1 cellular context compared by ENCODE assay signal in the genomic region with DNA sequence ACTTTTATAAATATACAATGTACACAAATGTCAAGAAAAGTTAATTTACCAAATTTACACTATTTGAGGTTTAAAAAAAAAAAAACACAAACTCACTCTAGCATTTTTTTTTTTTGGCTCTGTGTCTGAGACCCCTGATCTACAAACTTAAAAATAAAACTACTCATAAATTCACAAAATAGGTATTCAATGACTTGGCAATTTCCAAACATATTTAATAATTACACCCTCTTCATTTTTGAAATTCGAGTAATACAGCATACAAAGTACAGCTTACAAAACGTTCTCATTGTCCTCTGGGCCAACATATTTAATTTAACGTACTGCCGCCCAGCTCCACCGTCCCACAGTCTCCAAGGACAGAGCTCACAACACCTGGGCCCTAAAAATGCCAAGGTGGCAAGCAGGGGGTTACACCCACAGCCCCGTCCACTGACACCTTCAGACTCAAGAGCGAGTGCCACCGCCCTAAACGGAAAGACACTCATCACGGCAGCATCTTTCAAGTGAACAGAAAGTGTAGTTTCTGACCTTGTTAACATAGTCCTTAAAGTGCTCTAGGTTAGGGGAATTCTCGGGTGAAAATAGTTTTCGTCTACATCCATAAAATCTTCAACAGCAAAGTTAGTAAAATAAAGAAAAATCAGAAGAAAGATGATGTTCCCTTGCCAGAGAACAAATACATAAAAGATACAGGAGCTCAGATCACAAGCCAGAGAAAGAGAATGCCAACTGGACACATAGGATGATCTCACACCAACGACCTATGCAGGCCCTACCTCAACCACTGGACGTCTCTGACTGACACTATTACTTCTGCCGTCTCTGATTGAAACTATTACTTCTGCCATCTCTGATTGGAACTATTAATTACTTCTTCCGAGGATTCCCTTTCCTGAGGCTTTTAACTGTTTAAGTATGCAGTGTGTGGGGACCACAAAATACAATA.
TF ChIP-seq lines count a peak whose summit lies in the region.

No MANE protein-coding gene starts in this region.

TF ChIP-seq in WTC11, 78 proteins besides CTCF, POLR2A, EP300 and RAD21 (continued from another document):
- TF ChIP-seq, protein P1, sequence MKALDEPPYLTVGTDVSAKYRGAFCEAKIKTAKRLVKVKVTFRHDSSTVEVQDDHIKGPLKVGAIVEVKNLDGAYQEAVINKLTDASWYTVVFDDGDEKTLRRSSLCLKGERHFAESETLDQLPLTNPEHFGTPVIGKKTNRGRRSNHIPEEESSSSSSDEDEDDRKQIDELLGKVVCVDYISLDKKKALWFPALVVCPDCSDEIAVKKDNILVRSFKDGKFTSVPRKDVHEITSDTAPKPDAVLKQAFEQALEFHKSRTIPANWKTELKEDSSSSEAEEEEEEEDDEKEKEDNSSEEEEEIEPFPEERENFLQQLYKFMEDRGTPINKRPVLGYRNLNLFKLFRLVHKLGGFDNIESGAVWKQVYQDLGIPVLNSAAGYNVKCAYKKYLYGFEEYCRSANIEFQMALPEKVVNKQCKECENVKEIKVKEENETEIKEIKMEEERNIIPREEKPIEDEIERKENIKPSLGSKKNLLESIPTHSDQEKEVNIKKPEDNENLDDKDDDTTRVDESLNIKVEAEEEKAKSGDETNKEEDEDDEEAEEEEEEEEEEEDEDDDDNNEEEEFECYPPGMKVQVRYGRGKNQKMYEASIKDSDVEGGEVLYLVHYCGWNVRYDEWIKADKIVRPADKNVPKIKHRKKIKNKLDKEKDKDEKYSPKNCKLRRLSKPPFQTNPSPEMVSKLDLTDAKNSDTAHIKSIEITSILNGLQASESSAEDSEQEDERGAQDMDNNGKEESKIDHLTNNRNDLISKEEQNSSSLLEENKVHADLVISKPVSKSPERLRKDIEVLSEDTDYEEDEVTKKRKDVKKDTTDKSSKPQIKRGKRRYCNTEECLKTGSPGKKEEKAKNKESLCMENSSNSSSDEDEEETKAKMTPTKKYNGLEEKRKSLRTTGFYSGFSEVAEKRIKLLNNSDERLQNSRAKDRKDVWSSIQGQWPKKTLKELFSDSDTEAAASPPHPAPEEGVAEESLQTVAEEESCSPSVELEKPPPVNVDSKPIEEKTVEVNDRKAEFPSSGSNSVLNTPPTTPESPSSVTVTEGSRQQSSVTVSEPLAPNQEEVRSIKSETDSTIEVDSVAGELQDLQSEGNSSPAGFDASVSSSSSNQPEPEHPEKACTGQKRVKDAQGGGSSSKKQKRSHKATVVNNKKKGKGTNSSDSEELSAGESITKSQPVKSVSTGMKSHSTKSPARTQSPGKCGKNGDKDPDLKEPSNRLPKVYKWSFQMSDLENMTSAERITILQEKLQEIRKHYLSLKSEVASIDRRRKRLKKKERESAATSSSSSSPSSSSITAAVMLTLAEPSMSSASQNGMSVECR (CRISPR knock-in tag; IDR thresholded peaks at IDR 0.05; ENCODE audit: borderline replicate concordance) = no peak
- TF ChIP-seq SOX15 (CRISPR knock-in tag; IDR thresholded peaks at IDR 0.05) (no peak), CBFB (CRISPR knock-in tag; IDR thresholded peaks at IDR 0.05; ENCODE audit: low read depth) (no peak), ZBTB21 (CRISPR knock-in tag; IDR thresholded peaks at IDR 0.05; ENCODE audit: borderline replicate concordance) (no peak), ATF1 (CRISPR knock-in tag; IDR thresholded peaks at IDR 0.05) (no peak), MYBL2 (CRISPR knock-in tag; IDR thresholded peaks at IDR 0.05) (no peak)
- TF ChIP-seq, protein P2, sequence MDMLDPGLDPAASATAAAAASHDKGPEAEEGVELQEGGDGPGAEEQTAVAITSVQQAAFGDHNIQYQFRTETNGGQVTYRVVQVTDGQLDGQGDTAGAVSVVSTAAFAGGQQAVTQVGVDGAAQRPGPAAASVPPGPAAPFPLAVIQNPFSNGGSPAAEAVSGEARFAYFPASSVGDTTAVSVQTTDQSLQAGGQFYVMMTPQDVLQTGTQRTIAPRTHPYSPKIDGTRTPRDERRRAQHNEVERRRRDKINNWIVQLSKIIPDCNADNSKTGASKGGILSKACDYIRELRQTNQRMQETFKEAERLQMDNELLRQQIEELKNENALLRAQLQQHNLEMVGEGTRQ (CRISPR knock-in tag; IDR thresholded peaks at IDR 0.05) = no peak
- TF ChIP-seq, protein P3, sequence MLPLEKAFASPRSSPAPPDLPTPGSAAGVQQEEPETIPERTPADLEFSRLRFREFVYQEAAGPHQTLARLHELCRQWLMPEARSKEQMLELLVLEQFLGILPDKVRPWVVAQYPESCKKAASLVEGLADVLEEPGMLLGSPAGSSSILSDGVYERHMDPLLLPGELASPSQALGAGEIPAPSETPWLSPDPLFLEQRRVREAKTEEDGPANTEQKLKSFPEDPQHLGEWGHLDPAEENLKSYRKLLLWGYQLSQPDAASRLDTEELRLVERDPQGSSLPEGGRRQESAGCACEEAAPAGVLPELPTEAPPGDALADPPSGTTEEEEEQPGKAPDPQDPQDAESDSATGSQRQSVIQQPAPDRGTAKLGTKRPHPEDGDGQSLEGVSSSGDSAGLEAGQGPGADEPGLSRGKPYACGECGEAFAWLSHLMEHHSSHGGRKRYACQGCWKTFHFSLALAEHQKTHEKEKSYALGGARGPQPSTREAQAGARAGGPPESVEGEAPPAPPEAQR (CRISPR knock-in tag; IDR thresholded peaks at IDR 0.05) = no peak
- TF ChIP-seq, protein P4, sequence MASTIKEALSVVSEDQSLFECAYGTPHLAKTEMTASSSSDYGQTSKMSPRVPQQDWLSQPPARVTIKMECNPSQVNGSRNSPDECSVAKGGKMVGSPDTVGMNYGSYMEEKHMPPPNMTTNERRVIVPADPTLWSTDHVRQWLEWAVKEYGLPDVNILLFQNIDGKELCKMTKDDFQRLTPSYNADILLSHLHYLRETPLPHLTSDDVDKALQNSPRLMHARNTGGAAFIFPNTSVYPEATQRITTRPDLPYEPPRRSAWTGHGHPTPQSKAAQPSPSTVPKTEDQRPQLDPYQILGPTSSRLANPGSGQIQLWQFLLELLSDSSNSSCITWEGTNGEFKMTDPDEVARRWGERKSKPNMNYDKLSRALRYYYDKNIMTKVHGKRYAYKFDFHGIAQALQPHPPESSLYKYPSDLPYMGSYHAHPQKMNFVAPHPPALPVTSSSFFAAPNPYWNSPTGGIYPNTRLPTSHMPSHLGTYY (CRISPR knock-in tag; IDR thresholded peaks at IDR 0.05) = no peak
- TF ChIP-seq, protein P5, sequence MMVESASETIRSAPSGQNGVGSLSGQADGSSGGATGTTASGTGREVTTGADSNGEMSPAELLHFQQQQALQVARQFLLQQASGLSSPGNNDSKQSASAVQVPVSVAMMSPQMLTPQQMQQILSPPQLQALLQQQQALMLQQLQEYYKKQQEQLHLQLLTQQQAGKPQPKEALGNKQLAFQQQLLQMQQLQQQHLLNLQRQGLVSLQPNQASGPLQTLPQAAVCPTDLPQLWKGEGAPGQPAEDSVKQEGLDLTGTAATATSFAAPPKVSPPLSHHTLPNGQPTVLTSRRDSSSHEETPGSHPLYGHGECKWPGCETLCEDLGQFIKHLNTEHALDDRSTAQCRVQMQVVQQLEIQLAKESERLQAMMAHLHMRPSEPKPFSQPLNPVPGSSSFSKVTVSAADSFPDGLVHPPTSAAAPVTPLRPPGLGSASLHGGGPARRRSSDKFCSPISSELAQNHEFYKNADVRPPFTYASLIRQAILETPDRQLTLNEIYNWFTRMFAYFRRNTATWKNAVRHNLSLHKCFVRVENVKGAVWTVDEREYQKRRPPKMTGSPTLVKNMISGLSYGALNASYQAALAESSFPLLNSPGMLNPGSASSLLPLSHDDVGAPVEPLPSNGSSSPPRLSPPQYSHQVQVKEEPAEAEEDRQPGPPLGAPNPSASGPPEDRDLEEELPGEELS (CRISPR knock-in tag; IDR thresholded peaks at IDR 0.05) = no peak
- TF ChIP-seq, protein P6, sequence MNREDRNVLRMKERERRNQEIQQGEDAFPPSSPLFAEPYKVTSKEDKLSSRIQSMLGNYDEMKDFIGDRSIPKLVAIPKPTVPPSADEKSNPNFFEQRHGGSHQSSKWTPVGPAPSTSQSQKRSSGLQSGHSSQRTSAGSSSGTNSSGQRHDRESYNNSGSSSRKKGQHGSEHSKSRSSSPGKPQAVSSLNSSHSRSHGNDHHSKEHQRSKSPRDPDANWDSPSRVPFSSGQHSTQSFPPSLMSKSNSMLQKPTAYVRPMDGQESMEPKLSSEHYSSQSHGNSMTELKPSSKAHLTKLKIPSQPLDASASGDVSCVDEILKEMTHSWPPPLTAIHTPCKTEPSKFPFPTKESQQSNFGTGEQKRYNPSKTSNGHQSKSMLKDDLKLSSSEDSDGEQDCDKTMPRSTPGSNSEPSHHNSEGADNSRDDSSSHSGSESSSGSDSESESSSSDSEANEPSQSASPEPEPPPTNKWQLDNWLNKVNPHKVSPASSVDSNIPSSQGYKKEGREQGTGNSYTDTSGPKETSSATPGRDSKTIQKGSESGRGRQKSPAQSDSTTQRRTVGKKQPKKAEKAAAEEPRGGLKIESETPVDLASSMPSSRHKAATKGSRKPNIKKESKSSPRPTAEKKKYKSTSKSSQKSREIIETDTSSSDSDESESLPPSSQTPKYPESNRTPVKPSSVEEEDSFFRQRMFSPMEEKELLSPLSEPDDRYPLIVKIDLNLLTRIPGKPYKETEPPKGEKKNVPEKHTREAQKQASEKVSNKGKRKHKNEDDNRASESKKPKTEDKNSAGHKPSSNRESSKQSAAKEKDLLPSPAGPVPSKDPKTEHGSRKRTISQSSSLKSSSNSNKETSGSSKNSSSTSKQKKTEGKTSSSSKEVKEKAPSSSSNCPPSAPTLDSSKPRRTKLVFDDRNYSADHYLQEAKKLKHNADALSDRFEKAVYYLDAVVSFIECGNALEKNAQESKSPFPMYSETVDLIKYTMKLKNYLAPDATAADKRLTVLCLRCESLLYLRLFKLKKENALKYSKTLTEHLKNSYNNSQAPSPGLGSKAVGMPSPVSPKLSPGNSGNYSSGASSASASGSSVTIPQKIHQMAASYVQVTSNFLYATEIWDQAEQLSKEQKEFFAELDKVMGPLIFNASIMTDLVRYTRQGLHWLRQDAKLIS (CRISPR knock-in tag; IDR thresholded peaks at IDR 0.05; ENCODE audit: borderline replicate concordance) = no peak
- TF ChIP-seq, protein P7, sequence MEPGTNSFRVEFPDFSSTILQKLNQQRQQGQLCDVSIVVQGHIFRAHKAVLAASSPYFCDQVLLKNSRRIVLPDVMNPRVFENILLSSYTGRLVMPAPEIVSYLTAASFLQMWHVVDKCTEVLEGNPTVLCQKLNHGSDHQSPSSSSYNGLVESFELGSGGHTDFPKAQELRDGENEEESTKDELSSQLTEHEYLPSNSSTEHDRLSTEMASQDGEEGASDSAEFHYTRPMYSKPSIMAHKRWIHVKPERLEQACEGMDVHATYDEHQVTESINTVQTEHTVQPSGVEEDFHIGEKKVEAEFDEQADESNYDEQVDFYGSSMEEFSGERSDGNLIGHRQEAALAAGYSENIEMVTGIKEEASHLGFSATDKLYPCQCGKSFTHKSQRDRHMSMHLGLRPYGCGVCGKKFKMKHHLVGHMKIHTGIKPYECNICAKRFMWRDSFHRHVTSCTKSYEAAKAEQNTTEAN (CRISPR knock-in tag; IDR thresholded peaks at IDR 0.05) = no peak
